9 cellular contexts compared by ENCODE assay signal in genomic region chr11:59102259-59102765, GRCh38. TPM values are rescaled to one million over a fixed set of nuclear protein-coding genes. Genes with fewer than 3 reads are reported as not detected.
A peak's percentile ranks its signal among the peaks of the same experiment; 100 is the strongest.
DNase-seq lines count a peak whose midpoint lies in the region; ATAC-seq lines count a peak whose summit lies in the region.
"Had no signal": no experiment of that assay in that cellular context is flagged by ENCODE, and none has a peak within 500 bp of the region (broad histone marks: within the 10 kb centered on the region; RNA-seq: fewer than 3 reads in every experiment).

No MANE protein-coding gene starts in this region.

- H3K36me3 ChIP-seq in iPS-15b (ENCODE audit: control insufficient read depth, insufficient read depth, low read length): no peaks in the 10 kb centered on the region

- no peak overlapping the region for H3K9ac ChIP-seq in iPS-15b (ENCODE audit: low read depth, low read length)

- intact Hi-C loops in Right ventricle myocardium superior (cut with DNase I) (no loop called here), cardiac septum (cut with DNase I) (no loop called here)

- H3K27me3 ChIP-seq in iPS-15b (ENCODE audit: control insufficient read depth, insufficient read depth, low read length): peaks cover 40% of the 10 kb centered on the region

- H3K4me1 ChIP-seq in iPS-15b (ENCODE audit: control insufficient read depth, insufficient read depth, low read length): peaks cover 4% of the 10 kb centered on the region

- no peaks in the 10 kb centered on the region for H3K9me3 ChIP-seq in iPS-15b (ENCODE audit: control insufficient read depth, insufficient read depth, low read length)

- peak overlapping the region; percentile 70 for H3K4me3 ChIP-seq in iPS-15b (ENCODE audit: low read depth, low read length)

- DNase-seq in Right ventricle myocardium superior: peak; percentile 65
- no peak for DNase-seq in cardiac septum (ENCODE audit: low spot score)
- peak; percentile 46 for DNase-seq in SW480 (ENCODE audit: low spot score)
- DNase-seq in anterior cingulate cortex (lab: John Stamatoyannopoulos, UW): peak in 32 of 58 donors; percentile 1 to 40 (median 6)
- DNase-seq in stimulated activated CD4-positive, alpha-beta T cell treated with anti-CD3 and anti-CD28 coated beads, Interleukin-12 subunit alpha, Interleukin-12 subunit beta, amount 100 ng/mL, for 24 hours (ENCODE audit: low read depth in 2 of 2): peak; percentile 34 to 60
- no peak for DNase-seq in NCI-H2107 (lab: John Stamatoyannopoulos, UW)
- DNase-seq: DND-41 had no signal

- ATAC-seq in Right ventricle myocardium superior (ENCODE audit: poor library complexity) (no peak), HG03060 (IDR thresholded peaks at IDR 0.05; ENCODE audit: low read depth, unreplicated experiment) (peak; percentile 37)

RNA-seq across cellular contexts. Expression of gene FAM111B, which starts 4.7 kb away (rescaled TPM):
- total RNA-seq in Right ventricle myocardium superior (1.0 TPM), cardiac septum (not detected)

RNA-seq across cellular contexts. Expression of gene GLYATL1B, which starts 16.2 kb away (rescaled TPM):
- total RNA-seq in Right ventricle myocardium superior: not detected
- not detected for total RNA-seq in cardiac septum

RNA-seq across cellular contexts. Expression of gene FAM111A, which starts 40.3 kb away (rescaled TPM):
- total RNA-seq in Right ventricle myocardium superior (8.8 TPM), cardiac septum (7.3 TPM)

Comparison
In these comparisons a context has a peak if more than half of its experiments do, and no peak if none do; other contexts are left out.
1. DNase-seq: peak in Right ventricle myocardium superior (single experiment), SW480 (single experiment), anterior cingulate cortex (32 of 58) and stimulated activated CD4-positive, alpha-beta T cell treated with anti-CD3 and anti-CD28 coated beads, Interleukin-12 subunit alpha, Interleukin-12 subunit beta, amount 100 ng/mL, for 24 hours (2 of 2); none in cardiac septum (single experiment) and NCI-H2107 (single experiment).